1 cellular context compared by ENCODE assay signal in the genomic region with DNA sequence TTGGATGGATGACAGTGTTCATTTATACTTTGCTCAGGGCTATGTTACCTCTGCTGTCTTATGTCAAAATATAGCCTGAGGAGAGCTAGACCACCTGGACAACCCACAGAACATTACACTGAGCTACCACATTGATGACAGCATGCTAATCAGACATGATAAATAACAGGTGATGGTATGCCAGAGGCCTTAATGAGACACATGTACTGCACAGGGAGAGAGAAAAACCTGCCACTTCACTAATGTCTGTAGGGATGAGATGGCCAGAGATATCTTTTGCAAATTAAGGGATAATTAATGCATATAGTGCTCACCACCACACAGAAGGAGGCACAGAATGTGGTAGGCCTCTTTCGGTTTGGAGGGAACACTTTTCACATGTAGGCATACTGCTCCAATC.
TF ChIP-seq lines count a peak whose summit lies in the region.

No MANE protein-coding gene starts in this region.

TF ChIP-seq in SK-N-SH treated with all-trans-retinoic acid at 6 μM for 48 hours, 23 proteins besides CTCF, POLR2A, EP300 and RAD21 (continued from another document):
- TF ChIP-seq CREB5 (CRISPR knock-in tag; IDR thresholded peaks at IDR 0.05; ENCODE audit: low read depth) (no peak), ZNF565 (CRISPR knock-in tag; conservative IDR thresholded peaks at IDR 0.05; ENCODE audit: low read depth) (no peak), TCF4 (CRISPR knock-in tag; IDR thresholded peaks at IDR 0.05; ENCODE audit: borderline replicate concordance) (no peak)
